1 cellular context compared by ENCODE assay signal in the genomic region with DNA sequence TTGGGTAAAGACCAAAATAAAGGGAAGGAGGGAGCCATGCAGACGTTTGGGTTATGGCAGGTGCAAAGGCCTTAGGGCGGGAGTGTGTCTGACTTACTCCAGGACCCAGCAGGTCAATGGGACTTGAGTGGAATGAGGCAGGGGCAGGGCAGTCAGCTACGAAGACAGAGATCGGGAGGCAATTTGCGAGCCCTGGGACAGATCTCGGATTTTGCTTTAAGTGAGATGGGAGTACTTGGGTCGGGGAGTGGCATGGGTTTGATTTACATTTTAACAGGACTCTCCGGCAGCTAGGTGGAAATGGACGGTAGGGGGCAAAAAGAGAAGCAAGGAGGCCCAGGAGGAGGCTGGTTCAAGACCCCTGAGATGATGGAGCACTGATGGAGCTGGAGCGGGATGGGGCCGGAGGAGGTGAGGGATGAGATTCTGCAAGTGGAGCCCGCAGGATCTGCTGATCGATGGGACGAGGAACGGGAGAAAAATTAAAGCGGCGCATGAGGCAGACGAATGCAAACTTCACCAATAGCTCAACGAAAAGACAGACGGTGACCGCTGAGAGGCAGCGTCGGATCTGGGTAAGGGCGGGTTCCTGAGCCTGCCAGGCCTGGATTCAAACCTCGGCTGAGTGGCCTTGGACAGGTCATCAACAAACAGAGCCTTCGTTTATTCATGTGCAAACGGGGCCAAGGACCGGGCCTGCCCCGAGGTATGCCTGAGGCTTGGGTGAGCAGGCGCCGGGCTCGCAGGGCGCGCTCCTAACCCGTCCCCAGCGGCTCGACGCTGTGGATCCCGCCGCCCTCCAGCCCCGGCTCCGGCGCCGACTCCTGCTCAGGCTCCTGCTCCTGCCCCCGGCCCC.
TF ChIP-seq lines count a peak whose summit lies in the region.

No MANE protein-coding gene starts in this region.

TF ChIP-seq in GM12878, 131 proteins besides CTCF, POLR2A, EP300 and RAD21 (continued from another document):
- peak; percentile 32; the same call in 1 of the 2 replicates for TF ChIP-seq SMC3 (IDR thresholded peaks at IDR 0.05; ENCODE audit: borderline replicate concordance, low read length)
- peak; percentile 24; the same call in 1 of the 2 replicates for TF ChIP-seq TAF1 (IDR thresholded peaks at IDR 0.05; ENCODE audit: borderline replicate concordance, low read depth, low read length)
- TF ChIP-seq MEF2B (IDR thresholded peaks at IDR 0.05; ENCODE audit: partially characterized antibody, poor library complexity, severe bottlenecking) = no peak
- TF ChIP-seq, protein P1, sequence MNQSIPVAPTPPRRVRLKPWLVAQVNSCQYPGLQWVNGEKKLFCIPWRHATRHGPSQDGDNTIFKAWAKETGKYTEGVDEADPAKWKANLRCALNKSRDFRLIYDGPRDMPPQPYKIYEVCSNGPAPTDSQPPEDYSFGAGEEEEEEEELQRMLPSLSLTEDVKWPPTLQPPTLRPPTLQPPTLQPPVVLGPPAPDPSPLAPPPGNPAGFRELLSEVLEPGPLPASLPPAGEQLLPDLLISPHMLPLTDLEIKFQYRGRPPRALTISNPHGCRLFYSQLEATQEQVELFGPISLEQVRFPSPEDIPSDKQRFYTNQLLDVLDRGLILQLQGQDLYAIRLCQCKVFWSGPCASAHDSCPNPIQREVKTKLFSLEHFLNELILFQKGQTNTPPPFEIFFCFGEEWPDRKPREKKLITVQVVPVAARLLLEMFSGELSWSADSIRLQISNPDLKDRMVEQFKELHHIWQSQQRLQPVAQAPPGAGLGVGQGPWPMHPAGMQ (IDR thresholded peaks at IDR 0.05; ENCODE audit: borderline replicate concordance) = no peak
- TF ChIP-seq ETV6 (conservative IDR thresholded peaks at IDR 0.05 in 1 of 2, IDR thresholded peaks at IDR 0.05 in 1 of 2; ENCODE audit: borderline replicate concordance in 1 of 2, low read depth in 1 of 2) = 0 out of 4 replicates have a peak, but pooled peaks of 1 of the 2 experiments have one; percentile 15
- TF ChIP-seq, protein P2, sequence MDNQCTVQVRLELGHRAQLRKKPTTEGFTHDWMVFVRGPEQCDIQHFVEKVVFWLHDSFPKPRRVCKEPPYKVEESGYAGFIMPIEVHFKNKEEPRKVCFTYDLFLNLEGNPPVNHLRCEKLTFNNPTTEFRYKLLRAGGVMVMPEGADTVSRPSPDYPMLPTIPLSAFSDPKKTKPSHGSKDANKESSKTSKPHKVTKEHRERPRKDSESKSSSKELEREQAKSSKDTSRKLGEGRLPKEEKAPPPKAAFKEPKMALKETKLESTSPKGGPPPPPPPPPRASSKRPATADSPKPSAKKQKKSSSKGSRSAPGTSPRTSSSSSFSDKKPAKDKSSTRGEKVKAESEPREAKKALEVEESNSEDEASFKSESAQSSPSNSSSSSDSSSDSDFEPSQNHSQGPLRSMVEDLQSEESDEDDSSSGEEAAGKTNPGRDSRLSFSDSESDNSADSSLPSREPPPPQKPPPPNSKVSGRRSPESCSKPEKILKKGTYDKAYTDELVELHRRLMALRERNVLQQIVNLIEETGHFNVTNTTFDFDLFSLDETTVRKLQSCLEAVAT (IDR thresholded peaks at IDR 0.05) = 0 out of 2 replicates have a peak, but pooled peaks have one; percentile 48
- TF ChIP-seq POLR2AphosphoS5 (IDR thresholded peaks at IDR 0.05; ENCODE audit: low read length) = no peak; the same call in 1 of the 2 replicates
- no peak for TF ChIP-seq NR2C1 (IDR thresholded peaks at IDR 0.05)
- no peak for TF ChIP-seq SP1 (IDR thresholded peaks at IDR 0.05; ENCODE audit: low read depth, low read length)
- TF ChIP-seq, protein P3, sequence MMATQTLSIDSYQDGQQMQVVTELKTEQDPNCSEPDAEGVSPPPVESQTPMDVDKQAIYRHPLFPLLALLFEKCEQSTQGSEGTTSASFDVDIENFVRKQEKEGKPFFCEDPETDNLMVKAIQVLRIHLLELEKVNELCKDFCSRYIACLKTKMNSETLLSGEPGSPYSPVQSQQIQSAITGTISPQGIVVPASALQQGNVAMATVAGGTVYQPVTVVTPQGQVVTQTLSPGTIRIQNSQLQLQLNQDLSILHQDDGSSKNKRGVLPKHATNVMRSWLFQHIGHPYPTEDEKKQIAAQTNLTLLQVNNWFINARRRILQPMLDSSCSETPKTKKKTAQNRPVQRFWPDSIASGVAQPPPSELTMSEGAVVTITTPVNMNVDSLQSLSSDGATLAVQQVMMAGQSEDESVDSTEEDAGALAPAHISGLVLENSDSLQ (IDR thresholded peaks at IDR 0.05) = peak; percentile 51; the same call in 1 of the 2 replicates
- TF ChIP-seq ZNF24 (IDR thresholded peaks at IDR 0.05) = no peak
- TF ChIP-seq, protein P4, sequence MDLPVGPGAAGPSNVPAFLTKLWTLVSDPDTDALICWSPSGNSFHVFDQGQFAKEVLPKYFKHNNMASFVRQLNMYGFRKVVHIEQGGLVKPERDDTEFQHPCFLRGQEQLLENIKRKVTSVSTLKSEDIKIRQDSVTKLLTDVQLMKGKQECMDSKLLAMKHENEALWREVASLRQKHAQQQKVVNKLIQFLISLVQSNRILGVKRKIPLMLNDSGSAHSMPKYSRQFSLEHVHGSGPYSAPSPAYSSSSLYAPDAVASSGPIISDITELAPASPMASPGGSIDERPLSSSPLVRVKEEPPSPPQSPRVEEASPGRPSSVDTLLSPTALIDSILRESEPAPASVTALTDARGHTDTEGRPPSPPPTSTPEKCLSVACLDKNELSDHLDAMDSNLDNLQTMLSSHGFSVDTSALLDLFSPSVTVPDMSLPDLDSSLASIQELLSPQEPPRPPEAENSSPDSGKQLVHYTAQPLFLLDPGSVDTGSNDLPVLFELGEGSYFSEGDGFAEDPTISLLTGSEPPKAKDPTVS (IDR thresholded peaks at IDR 0.05; ENCODE audit: low read depth, low read length) = no peak
- no peak for TF ChIP-seq SREBF1 (IDR thresholded peaks at IDR 0.05; ENCODE audit: low read length)
- TF ChIP-seq, protein P5, sequence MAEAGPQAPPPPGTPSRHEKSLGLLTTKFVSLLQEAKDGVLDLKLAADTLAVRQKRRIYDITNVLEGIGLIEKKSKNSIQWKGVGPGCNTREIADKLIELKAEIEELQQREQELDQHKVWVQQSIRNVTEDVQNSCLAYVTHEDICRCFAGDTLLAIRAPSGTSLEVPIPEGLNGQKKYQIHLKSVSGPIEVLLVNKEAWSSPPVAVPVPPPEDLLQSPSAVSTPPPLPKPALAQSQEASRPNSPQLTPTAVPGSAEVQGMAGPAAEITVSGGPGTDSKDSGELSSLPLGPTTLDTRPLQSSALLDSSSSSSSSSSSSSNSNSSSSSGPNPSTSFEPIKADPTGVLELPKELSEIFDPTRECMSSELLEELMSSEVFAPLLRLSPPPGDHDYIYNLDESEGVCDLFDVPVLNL (IDR thresholded peaks at IDR 0.05; ENCODE audit: low read depth, low read length) = no peak
- TF ChIP-seq, protein P6, sequence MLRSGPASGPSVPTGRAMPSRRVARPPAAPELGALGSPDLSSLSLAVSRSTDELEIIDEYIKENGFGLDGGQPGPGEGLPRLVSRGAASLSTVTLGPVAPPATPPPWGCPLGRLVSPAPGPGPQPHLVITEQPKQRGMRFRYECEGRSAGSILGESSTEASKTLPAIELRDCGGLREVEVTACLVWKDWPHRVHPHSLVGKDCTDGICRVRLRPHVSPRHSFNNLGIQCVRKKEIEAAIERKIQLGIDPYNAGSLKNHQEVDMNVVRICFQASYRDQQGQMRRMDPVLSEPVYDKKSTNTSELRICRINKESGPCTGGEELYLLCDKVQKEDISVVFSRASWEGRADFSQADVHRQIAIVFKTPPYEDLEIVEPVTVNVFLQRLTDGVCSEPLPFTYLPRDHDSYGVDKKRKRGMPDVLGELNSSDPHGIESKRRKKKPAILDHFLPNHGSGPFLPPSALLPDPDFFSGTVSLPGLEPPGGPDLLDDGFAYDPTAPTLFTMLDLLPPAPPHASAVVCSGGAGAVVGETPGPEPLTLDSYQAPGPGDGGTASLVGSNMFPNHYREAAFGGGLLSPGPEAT (IDR thresholded peaks at IDR 0.05; ENCODE audit: low read depth) = 0 out of 2 replicates have a peak, but pooled peaks have one; percentile 16
- TF ChIP-seq FOS (IDR thresholded peaks at IDR 0.05; ENCODE audit: borderline replicate concordance, extremely low read depth, insufficient read length) = no peak
- no peak for TF ChIP-seq ZNF207 (IDR thresholded peaks at IDR 0.05; ENCODE audit: borderline replicate concordance)
- TF ChIP-seq RELA (IDR thresholded peaks at IDR 0.05; ENCODE audit: borderline replicate concordance, partially characterized antibody) = no peak
- TF ChIP-seq SIX5 (IDR thresholded peaks at IDR 0.05; ENCODE audit: low read depth, low read length, severe bottlenecking) = no peak
- TF ChIP-seq IKZF1 (conservative IDR thresholded peaks at IDR 0.05) = no peak
- no peak for TF ChIP-seq IRF4 (IDR thresholded peaks at IDR 0.05; ENCODE audit: low read depth, low read length)
- TF ChIP-seq KLF5 (IDR thresholded peaks at IDR 0.05; ENCODE audit: partially characterized antibody) = no peak
- TF ChIP-seq POLR2AphosphoS2 (IDR thresholded peaks at IDR 0.05; ENCODE audit: low read depth, low read length) = no peak
- TF ChIP-seq, protein P7, sequence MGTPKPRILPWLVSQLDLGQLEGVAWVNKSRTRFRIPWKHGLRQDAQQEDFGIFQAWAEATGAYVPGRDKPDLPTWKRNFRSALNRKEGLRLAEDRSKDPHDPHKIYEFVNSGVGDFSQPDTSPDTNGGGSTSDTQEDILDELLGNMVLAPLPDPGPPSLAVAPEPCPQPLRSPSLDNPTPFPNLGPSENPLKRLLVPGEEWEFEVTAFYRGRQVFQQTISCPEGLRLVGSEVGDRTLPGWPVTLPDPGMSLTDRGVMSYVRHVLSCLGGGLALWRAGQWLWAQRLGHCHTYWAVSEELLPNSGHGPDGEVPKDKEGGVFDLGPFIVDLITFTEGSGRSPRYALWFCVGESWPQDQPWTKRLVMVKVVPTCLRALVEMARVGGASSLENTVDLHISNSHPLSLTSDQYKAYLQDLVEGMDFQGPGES (IDR thresholded peaks at IDR 0.05) = no peak
- TF ChIP-seq RFX5 (IDR thresholded peaks at IDR 0.05; ENCODE audit: low read depth, low read length) = no peak
- TF ChIP-seq IKZF2 (IDR thresholded peaks at IDR 0.05) = peak; percentile 31 to 37; a peak in 2 of 4 replicates
- TF ChIP-seq GABPA (IDR thresholded peaks at IDR 0.05; ENCODE audit: low read depth) = no peak
- TF ChIP-seq TBL1XR1 (IDR thresholded peaks at IDR 0.05; ENCODE audit: low read depth, low read length) = no peak
- no peak for TF ChIP-seq SPI1 (IDR thresholded peaks at IDR 0.05; ENCODE audit: borderline replicate concordance, insufficient read depth, low read depth, low read length)
- TF ChIP-seq, protein P8, sequence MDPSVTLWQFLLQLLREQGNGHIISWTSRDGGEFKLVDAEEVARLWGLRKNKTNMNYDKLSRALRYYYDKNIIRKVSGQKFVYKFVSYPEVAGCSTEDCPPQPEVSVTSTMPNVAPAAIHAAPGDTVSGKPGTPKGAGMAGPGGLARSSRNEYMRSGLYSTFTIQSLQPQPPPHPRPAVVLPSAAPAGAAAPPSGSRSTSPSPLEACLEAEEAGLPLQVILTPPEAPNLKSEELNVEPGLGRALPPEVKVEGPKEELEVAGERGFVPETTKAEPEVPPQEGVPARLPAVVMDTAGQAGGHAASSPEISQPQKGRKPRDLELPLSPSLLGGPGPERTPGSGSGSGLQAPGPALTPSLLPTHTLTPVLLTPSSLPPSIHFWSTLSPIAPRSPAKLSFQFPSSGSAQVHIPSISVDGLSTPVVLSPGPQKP (IDR thresholded peaks at IDR 0.05; ENCODE audit: low read depth, low read length) = no peak
- TF ChIP-seq RUNX3 (IDR thresholded peaks at IDR 0.05; ENCODE audit: low read length) = peak; percentile 47
- no peak for TF ChIP-seq FOXM1 (IDR thresholded peaks at IDR 0.05; ENCODE audit: low read depth, low read length)
- TF ChIP-seq MTA2 (IDR thresholded peaks at IDR 0.05; ENCODE audit: low read depth) = no peak
- no peak for TF ChIP-seq TARDBP (IDR thresholded peaks at IDR 0.05; ENCODE audit: borderline replicate concordance)
- TF ChIP-seq YBX1 (IDR thresholded peaks at IDR 0.05) = no peak
- TF ChIP-seq, protein P9, sequence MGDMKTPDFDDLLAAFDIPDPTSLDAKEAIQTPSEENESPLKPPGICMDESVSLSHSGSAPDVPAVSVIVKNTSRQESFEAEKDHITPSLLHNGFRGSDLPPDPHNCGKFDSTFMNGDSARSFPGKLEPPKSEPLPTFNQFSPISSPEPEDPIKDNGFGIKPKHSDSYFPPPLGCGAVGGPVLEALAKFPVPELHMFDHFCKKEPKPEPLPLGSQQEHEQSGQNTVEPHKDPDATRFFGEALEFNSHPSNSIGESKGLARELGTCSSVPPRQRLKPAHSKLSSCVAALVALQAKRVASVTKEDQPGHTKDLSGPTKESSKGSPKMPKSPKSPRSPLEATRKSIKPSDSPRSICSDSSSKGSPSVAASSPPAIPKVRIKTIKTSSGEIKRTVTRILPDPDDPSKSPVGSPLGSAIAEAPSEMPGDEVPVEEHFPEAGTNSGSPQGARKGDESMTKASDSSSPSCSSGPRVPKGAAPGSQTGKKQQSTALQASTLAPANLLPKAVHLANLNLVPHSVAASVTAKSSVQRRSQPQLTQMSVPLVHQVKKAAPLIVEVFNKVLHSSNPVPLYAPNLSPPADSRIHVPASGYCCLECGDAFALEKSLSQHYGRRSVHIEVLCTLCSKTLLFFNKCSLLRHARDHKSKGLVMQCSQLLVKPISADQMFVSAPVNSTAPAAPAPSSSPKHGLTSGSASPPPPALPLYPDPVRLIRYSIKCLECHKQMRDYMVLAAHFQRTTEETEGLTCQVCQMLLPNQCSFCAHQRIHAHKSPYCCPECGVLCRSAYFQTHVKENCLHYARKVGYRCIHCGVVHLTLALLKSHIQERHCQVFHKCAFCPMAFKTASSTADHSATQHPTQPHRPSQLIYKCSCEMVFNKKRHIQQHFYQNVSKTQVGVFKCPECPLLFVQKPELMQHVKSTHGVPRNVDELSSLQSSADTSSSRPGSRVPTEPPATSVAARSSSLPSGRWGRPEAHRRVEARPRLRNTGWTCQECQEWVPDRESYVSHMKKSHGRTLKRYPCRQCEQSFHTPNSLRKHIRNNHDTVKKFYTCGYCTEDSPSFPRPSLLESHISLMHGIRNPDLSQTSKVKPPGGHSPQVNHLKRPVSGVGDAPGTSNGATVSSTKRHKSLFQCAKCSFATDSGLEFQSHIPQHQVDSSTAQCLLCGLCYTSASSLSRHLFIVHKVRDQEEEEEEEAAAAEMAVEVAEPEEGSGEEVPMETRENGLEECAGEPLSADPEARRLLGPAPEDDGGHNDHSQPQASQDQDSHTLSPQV (IDR thresholded peaks at IDR 0.05) = no peak
- no peak for TF ChIP-seq BHLHE40 (IDR thresholded peaks at IDR 0.05; ENCODE audit: borderline replicate concordance in 1 of 2, low read depth in 2 of 2, low read length in 1 of 2)
